8 cellular contexts compared by ENCODE assay signal in the genomic region with DNA sequence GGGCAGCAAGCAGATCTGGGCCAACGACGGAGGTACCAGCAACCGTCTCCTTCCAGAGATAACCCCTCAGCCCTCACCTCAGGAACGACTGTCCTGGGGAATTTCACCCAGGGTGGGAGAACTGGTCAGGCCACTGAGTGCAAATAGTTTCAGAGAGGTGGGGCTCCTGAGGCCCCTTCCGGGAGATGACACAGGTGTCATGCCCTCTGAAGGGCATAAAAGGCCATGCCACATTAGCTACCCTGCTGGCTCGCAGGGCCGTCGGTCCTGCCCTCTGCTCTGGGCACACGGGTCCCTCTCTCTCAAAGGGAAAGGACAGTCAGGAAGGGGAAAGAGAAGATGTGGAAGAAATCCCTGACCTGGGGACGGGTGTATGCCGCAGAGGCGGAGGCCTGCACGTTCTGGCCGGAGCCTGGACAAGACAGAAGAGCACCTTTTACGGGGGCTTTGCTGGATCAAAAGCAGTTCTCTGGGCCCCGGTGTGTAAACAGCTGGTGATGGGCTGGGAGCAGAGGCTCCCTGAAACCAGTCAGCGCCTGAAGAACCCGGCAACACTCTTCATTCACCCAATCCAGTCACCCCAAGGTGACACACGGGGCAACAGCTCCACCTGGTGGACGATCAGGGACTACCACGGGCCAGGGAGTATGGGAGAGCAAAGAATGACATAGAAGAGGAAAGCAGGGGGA. TPM values are rescaled to one million over a fixed set of nuclear protein-coding genes. Genes with fewer than 3 reads are reported as not detected.
A peak's percentile ranks its signal among the peaks of the same experiment; 100 is the strongest.
DNase-seq lines count a peak whose midpoint lies in the region; ATAC-seq, FAIRE-seq and TF ChIP-seq lines count a peak whose summit lies in the region.

No MANE protein-coding gene starts in this region.

- peaks cover 7% of the 10 kb centered on the region for H3K36me3 ChIP-seq in effector memory CD4-positive, alpha-beta T cell (ENCODE audit: control insufficient read depth, insufficient read depth, low read length)

- CTCF ChIA-PET in AG04450 (lab: Charles Lee): interaction anchor here (0.5 to 6.7 kb wide), 49 partner anchors 8 to 528 kb away, joined by 3 to 145 read pairs (median 4); a partner anchor contains a TSS

- ATAC-seq in GM18909 (IDR thresholded peaks at IDR 0.05; ENCODE audit: poor library complexity, unreplicated experiment): peak; percentile 43

- no peaks in the 10 kb centered on the region for H3K27me3 ChIP-seq in AG04450 (ENCODE audit: control insufficient read depth, insufficient read depth, low read length)
- H3K27me3 ChIP-seq in effector memory CD4-positive, alpha-beta T cell (replicated peaks; ENCODE audit: control insufficient read depth, insufficient read depth, low read length, poor library complexity, severe bottlenecking): no peaks in the 10 kb centered on the region

- POLR2A ChIA-PET in AG04450 (lab: Yijun Ruan, JAX): interaction anchor here (1.6 to 2.5 kb wide), 3 partner anchors 104 to 149 kb away, joined by 3 to 6 read pairs (median 6); a partner anchor contains a TSS

- peak; percentile 99 for TF ChIP-seq CTCF in AG04450 (IDR thresholded peaks at IDR 0.05; ENCODE audit: low read depth, low read length)

- DNase-seq in AG04450 (ENCODE audit: low read depth, low spot score): no peak
- peak; percentile 92 for DNase-seq in HTR-8/SVneo (ENCODE audit: insufficient read length, low spot score)
- peak; percentile 84 for DNase-seq in NOMO-1 treated with DMSO at 0.1 percent for 48 hours (lab: John Stamatoyannopoulos, UW; ENCODE audit: unreplicated experiment)
- DNase-seq in activated CD8-positive, alpha-beta memory T cell treated with anti-CD3 and anti-CD28 coated beads for 4 hours (ENCODE audit: low read depth in 2 of 2): peak; percentile 82 to 87
- peak; percentile 80 to 89 (median 86) for DNase-seq in effector memory CD4-positive, alpha-beta T cell
- DNase-seq in midbrain (lab: John Stamatoyannopoulos, UW): peak; percentile 86
- DNase-seq in stimulated activated CD8-positive, alpha-beta memory T cell treated with anti-CD3 and anti-CD28 coated beads, Interleukin-2, amount 100 ng/mL, for 1 hour (ENCODE audit: low read depth in 2 of 2): peak; percentile 84 to 87

- no peaks in the 10 kb centered on the region; the same call in 1 of the 2 replicates for H3K9me3 ChIP-seq in AG04450 (ENCODE audit: control insufficient read depth, insufficient read depth, low read length)
- no peaks in the 10 kb centered on the region for H3K9me3 ChIP-seq in effector memory CD4-positive, alpha-beta T cell (ENCODE audit: control insufficient read depth, low read length)

- H3K4me3 ChIP-seq in AG04450 (ENCODE audit: low read depth, low read length): no peak overlapping the region
- H3K4me3 ChIP-seq in effector memory CD4-positive, alpha-beta T cell (ENCODE audit: insufficient read depth, low read depth, low read length, poor library complexity, severe bottlenecking): peak overlapping the region; percentile 35

- peaks cover 65% of the 10 kb centered on the region for H3K4me1 ChIP-seq in effector memory CD4-positive, alpha-beta T cell (ENCODE audit: control insufficient read depth, insufficient read depth, low read length, poor library complexity, severe bottlenecking)

- no peak overlapping the region for H3K27ac ChIP-seq in AG04450 (ENCODE audit: low read depth, low read length)
- peak overlapping the region; percentile 54 for H3K27ac ChIP-seq in effector memory CD4-positive, alpha-beta T cell (ENCODE audit: insufficient read depth, low read length, poor library complexity, severe bottlenecking)

- FAIRE-seq in HTR-8/SVneo (lab: Jason Lieb, UNC): peak; percentile 88

RNA-seq across cellular contexts. Expression of a gene that starts 6.4 kb away (rescaled TPM):
- polyA plus RNA-seq in AG04450 (2011; rRNA removed): 14.6 and 15.0 TPM in 2 replicates
- 35.0 and 49.1 TPM in 2 replicates for polyA minus RNA-seq in AG04450 (2011; rRNA and poly(A)+ RNA removed)
